In the genomic region with DNA sequence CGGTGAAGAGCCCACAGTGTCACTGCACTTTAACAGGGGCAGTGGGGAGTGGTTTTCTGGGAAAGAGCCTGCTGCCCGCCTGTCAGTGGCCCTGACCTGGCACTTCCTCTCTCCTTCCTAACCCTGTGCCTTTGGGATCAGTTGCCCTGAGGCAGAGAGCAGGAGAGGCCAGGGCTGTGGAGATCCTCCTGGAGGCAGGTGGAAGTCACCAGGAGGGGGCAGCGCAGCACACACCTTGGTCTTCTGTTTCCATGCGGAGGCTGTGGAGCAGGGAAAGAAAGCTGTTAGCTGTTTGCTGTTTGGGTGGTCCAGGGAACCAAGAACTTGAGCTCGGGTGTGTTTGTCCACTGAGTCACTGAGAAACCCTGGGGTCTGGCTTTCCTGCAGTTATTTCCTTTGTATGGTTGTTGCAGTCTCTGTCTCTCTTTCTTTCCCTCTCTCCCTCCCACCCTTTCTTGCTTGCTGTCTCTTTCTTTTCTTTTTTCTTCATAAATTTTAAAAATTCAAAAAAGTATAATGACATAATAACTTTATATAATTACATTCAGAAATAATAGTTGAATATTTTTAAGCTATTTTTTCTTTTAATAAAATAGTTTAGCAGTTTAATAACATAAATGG, we compare ENCODE assay signal across 9 cellular contexts. TPM values are rescaled to one million over a fixed set of nuclear protein-coding genes. Genes with fewer than 3 reads are reported as not detected.
DNase-seq lines count a peak whose midpoint lies in the region; ATAC-seq and TF ChIP-seq lines count a peak whose summit lies in the region.
"Had no signal": no experiment of that assay in that cellular context is flagged by ENCODE, and none has a peak within 500 bp of the region (broad histone marks: within the 10 kb centered on the region; RNA-seq: fewer than 3 reads in every experiment).

No MANE protein-coding gene starts in this region.

- no peaks in the 10 kb centered on the region for H3K4me1 Mint-ChIP-seq in activated T-cell treated with anti-CD3 and anti-CD28 coated beads, Interleukin-2, amount 50 U/mL, for 24 hours (ENCODE audit: low read depth)
- H3K4me1 Mint-ChIP-seq in osteocyte (ENCODE audit: unreplicated experiment) = peaks cover 34% of the 10 kb centered on the region

- no peaks in the 10 kb centered on the region for H3K4me1 ChIP-seq in foreskin keratinocyte

- DNase-seq in COLO829 (ENCODE audit: low spot score) (peak; percentile 32), NCI-H2227 (lab: John Stamatoyannopoulos, UW; ENCODE audit: unreplicated experiment) (peak; percentile 56), foreskin keratinocyte (peak in 1 of 2 donors; percentile 45), osteocyte (ENCODE audit: extremely low spot score, unreplicated experiment) (peak; percentile 90)
- peak; percentile 49 for DNase-seq in activated T-cell treated with anti-CD3 and anti-CD28 coated beads, Interleukin-2, amount 50 U/mL, for 24 hours

- ATAC-seq in GM21576 (IDR thresholded peaks at IDR 0.05; ENCODE audit: unreplicated experiment) (peak; percentile 30), foreskin keratinocyte (peak; percentile 88), GM18870 (IDR thresholded peaks at IDR 0.05; ENCODE audit: unreplicated experiment) (no peak), GM18873 (IDR thresholded peaks at IDR 0.05; ENCODE audit: low FRiP score, unreplicated experiment) (no peak)

- H3K4me3 Mint-ChIP-seq in activated T-cell treated with anti-CD3 and anti-CD28 coated beads, Interleukin-2, amount 50 U/mL, for 24 hours = no peak overlapping the region
- no peak overlapping the region for H3K4me3 Mint-ChIP-seq in osteocyte (ENCODE audit: unreplicated experiment)

- no peak overlapping the region for H3K27ac Mint-ChIP-seq in activated T-cell treated with anti-CD3 and anti-CD28 coated beads, Interleukin-2, amount 50 U/mL, for 24 hours
- H3K27ac Mint-ChIP-seq in osteocyte (ENCODE audit: unreplicated experiment) = no peak overlapping the region

- H3K27me3 ChIP-seq in foreskin keratinocyte = peaks cover 4% of the 10 kb centered on the region

- no peaks in the 10 kb centered on the region for H3K9me3 Mint-ChIP-seq in activated T-cell treated with anti-CD3 and anti-CD28 coated beads, Interleukin-2, amount 50 U/mL, for 24 hours
- no peaks in the 10 kb centered on the region for H3K9me3 Mint-ChIP-seq in osteocyte (ENCODE audit: unreplicated experiment)

- no peaks in the 10 kb centered on the region for H3K36me3 Mint-ChIP-seq in activated T-cell treated with anti-CD3 and anti-CD28 coated beads, Interleukin-2, amount 50 U/mL, for 24 hours (ENCODE audit: low read depth)
- no peaks in the 10 kb centered on the region for H3K36me3 Mint-ChIP-seq in osteocyte (ENCODE audit: unreplicated experiment)

- TF ChIP-seq CTCF in foreskin keratinocyte (conservative IDR thresholded peaks at IDR 0.05) (peak; percentile 82), osteocyte (IDR thresholded peaks at IDR 0.05) (peak; percentile 91)

- peaks cover 10% of the 10 kb centered on the region for H3K27me3 Mint-ChIP-seq in activated T-cell treated with anti-CD3 and anti-CD28 coated beads, Interleukin-2, amount 50 U/mL, for 24 hours
- no peaks in the 10 kb centered on the region for H3K27me3 Mint-ChIP-seq in osteocyte (ENCODE audit: unreplicated experiment)

- H3K27ac ChIP-seq in foreskin keratinocyte = no peak overlapping the region

RNA-seq across cellular contexts. Expression of a gene that starts 28.1 kb away (rescaled TPM):
- total RNA-seq in foreskin keratinocyte (under 0.01 TPM in 2 replicates), osteocyte (29.4 and 30.9 TPM in 2 replicates)
- 0.01 TPM in 2 replicates for polyA plus RNA-seq in foreskin keratinocyte
- total RNA-seq: LHCN-M2 had no signal

Comparison
In these comparisons a context has a peak if more than half of its experiments do, and no peak if none do; other contexts are left out.
1. ATAC-seq: peak in GM21576 (single experiment) and foreskin keratinocyte (single experiment); none in GM18870 (single experiment) and GM18873 (single experiment).
2. RNA of a gene that starts 28.1 kb away (total RNA-seq): 29.4 to 30.9 TPM in osteocyte; under 0.01 TPM in foreskin keratinocyte; every median in the first group is over 10 times any median in the second.